1 cellular context compared by ENCODE assay signal in genomic region chr15:40793216-40793989, GRCh38.
A peak's percentile ranks its signal among the peaks of the same experiment; 100 is the strongest.
TF ChIP-seq lines count a peak whose summit lies in the region.

No MANE protein-coding gene starts in this region.

TF ChIP-seq in HepG2, 621 proteins besides CTCF, POLR2A, EP300 and RAD21 (continued from another document and continues in another):
- TF ChIP-seq ZBTB10 (CRISPR knock-in tag; IDR thresholded peaks at IDR 0.05; ENCODE audit: borderline replicate concordance) (no peak), DNMT3B (CRISPR knock-in tag; conservative IDR thresholded peaks at IDR 0.05) (no peak), ELK4 (CRISPR knock-in tag; IDR thresholded peaks at IDR 0.05; ENCODE audit: borderline replicate concordance) (no peak), ZNF362 (CRISPR knock-in tag; IDR thresholded peaks at IDR 0.05; ENCODE audit: borderline replicate concordance) (no peak), FIP1L1 (IDR thresholded peaks at IDR 0.05; ENCODE audit: borderline replicate concordance, insufficient read depth, low read depth, low read length) (no peak), ZNF546 (CRISPR knock-in tag; conservative IDR thresholded peaks at IDR 0.05) (no peak), ZNF12 (CRISPR knock-in tag; IDR thresholded peaks at IDR 0.05) (0 out of 2 replicates have a peak, but pooled peaks have one; percentile 14), SP2 (CRISPR knock-in tag; IDR thresholded peaks at IDR 0.05) (no peak), BHLHE40 (IDR thresholded peaks at IDR 0.05; ENCODE audit: low read length) (no peak; the same call in 1 of the 2 replicates), BCLAF1 (IDR thresholded peaks at IDR 0.05) (no peak), ZNF44 (CRISPR knock-in tag; IDR thresholded peaks at IDR 0.05) (no peak), ZFP62 (CRISPR knock-in tag; IDR thresholded peaks at IDR 0.05) (no peak), YY1 (IDR thresholded peaks at IDR 0.05; ENCODE audit: insufficient read depth, insufficient replicate concordance, low read depth, low read length) (no peak), ZMAT3 (CRISPR knock-in tag; conservative IDR thresholded peaks at IDR 0.05) (no peak), ZNF768 (CRISPR knock-in tag; IDR thresholded peaks at IDR 0.05) (no peak), NR2F2 (IDR thresholded peaks at IDR 0.05; ENCODE audit: borderline replicate concordance, low read depth) (peak; percentile 86), TOPORS (CRISPR knock-in tag; IDR thresholded peaks at IDR 0.05) (no peak), ZFP36L1 (CRISPR knock-in tag; IDR thresholded peaks at IDR 0.05) (0 out of 2 replicates have a peak, but pooled peaks have one; percentile 23), TP53 (CRISPR knock-in tag; conservative IDR thresholded peaks at IDR 0.05) (no peak), THAP9 (CRISPR knock-in tag; IDR thresholded peaks at IDR 0.05; ENCODE audit: borderline replicate concordance) (no peak), ZNF766 (CRISPR knock-in tag; IDR thresholded peaks at IDR 0.05; ENCODE audit: borderline replicate concordance) (no peak), ZNF556 (CRISPR knock-in tag; IDR thresholded peaks at IDR 0.05; ENCODE audit: borderline replicate concordance) (no peak), U2AF2 (IDR thresholded peaks at IDR 0.05; ENCODE audit: low read depth, low read length) (no peak), CERS6 (CRISPR knock-in tag; IDR thresholded peaks at IDR 0.05) (no peak), ZUFSP (CRISPR knock-in tag; IDR thresholded peaks at IDR 0.05; ENCODE audit: borderline replicate concordance) (no peak), ZNF280B (CRISPR knock-in tag; IDR thresholded peaks at IDR 0.05; ENCODE audit: borderline replicate concordance) (no peak), MED13 (CRISPR knock-in tag; IDR thresholded peaks at IDR 0.05) (no peak), ZBTB38 (CRISPR knock-in tag; IDR thresholded peaks at IDR 0.05) (no peak), MAF1 (CRISPR knock-in tag; IDR thresholded peaks at IDR 0.05; ENCODE audit: borderline replicate concordance) (no peak), ETS1 (CRISPR knock-in tag; IDR thresholded peaks at IDR 0.05) (no peak), TRAFD1 (CRISPR knock-in tag; IDR thresholded peaks at IDR 0.05; ENCODE audit: borderline replicate concordance) (peak; percentile 78; the same call in 1 of the 2 replicates), NFIC (IDR thresholded peaks at IDR 0.05; ENCODE audit: low read length) (peak; percentile 88), ZNF276 (CRISPR knock-in tag; IDR thresholded peaks at IDR 0.05; ENCODE audit: low read depth) (no peak), ZNF660 (CRISPR knock-in tag; IDR thresholded peaks at IDR 0.05; ENCODE audit: borderline replicate concordance, low read depth) (no peak), ATF3 (CRISPR knock-in tag; IDR thresholded peaks at IDR 0.05) (peak; percentile 62; the same call in 1 of the 2 replicates), KDM2A (CRISPR knock-in tag; IDR thresholded peaks at IDR 0.05; ENCODE audit: borderline replicate concordance, low read depth) (no peak), NR0B2 (CRISPR knock-in tag; IDR thresholded peaks at IDR 0.05) (no peak)
